39 cellular contexts compared by ENCODE assay signal in the genomic region with DNA sequence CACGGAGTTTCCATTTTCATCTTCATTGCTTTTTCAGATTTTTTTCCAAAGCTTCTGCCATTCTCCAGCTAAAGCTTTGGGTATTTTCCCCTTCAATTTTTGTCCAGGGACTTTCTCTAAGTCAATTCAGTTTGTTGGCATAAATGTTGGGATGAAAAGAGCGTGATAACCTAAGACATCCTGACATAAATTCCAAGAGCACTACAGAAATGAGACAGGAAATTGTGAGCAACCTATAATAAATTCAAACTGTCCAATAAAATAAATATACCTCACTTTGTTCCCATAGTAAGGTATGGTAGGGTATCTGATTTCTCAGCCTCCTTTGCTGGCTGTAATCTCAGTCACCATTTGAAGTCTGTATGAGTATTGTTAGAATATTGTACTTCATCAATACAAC. TPM values are rescaled to one million over a fixed set of nuclear protein-coding genes. Genes with fewer than 3 reads are reported as not detected.
"Had no signal": no experiment of that assay in that cellular context is flagged by ENCODE, and none has a peak within 500 bp of the region (broad histone marks: within the 10 kb centered on the region; RNA-seq: fewer than 3 reads in every experiment).

No MANE protein-coding gene starts in this region.

- H3K4me1 ChIP-seq: adrenal gland, breast epithelium, colonic mucosa, gastrocnemius medialis had no signal

- H3K4me1 Mint-ChIP-seq: activated B cell treated with CpG ODN at 0.5 μM for 24 hours; activated CD8-positive, alpha-beta memory T cell treated with anti-CD3 and anti-CD28 coated beads, Interleukin-2, amount 10 ng/mL, durations not matched to agents 7 days and 5 days; activated naive CD4-positive, alpha-beta T cell treated with anti-CD3 and anti-CD28 coated beads, Interleukin-2, amount 50 U/mL, for 24 hours; activated naive CD8-positive, alpha-beta T cell treated with anti-CD3 and anti-CD28 coated beads for 36 hours; activated naive CD8-positive, alpha-beta T cell treated with anti-CD3 and anti-CD28 coated beads, Interleukin-2, amount 50 U/mL, for 24 hours; endodermal cell; T-helper 17 cell had no signal

- H3K9me3 ChIP-seq: adrenal gland, breast epithelium, colonic mucosa, esophagus muscularis mucosa, gastrocnemius medialis, heart left ventricle had no signal

- H3K27ac ChIP-seq: adrenal gland, breast epithelium, cardiac muscle cell, colonic mucosa, esophagus muscularis mucosa, foreskin keratinocyte, gastrocnemius medialis, heart left ventricle, WERI-Rb-1 had no signal

- H3K9me3 Mint-ChIP-seq: activated B cell treated with CpG ODN at 0.5 μM for 24 hours; activated CD4-positive, alpha-beta memory T cell treated with anti-CD3 and anti-CD28 coated beads for 36 hours; activated naive CD4-positive, alpha-beta T cell treated with anti-CD3 and anti-CD28 coated beads for 36 hours; activated naive CD4-positive, alpha-beta T cell treated with anti-CD3 and anti-CD28 coated beads, Interleukin-2, amount 50 U/mL, for 24 hours; activated naive CD8-positive, alpha-beta T cell treated with anti-CD3 and anti-CD28 coated beads for 36 hours; activated naive CD8-positive, alpha-beta T cell treated with anti-CD3 and anti-CD28 coated beads, Interleukin-2, amount 50 U/mL, for 24 hours; activated T-helper 1 cell treated with anti-CD3 and anti-CD28 coated beads, Interleukin-12 subunit alpha, Interleukin-12 subunit beta, Interleukin-2, Interleukin-4 antibody, amounts not matched to agents 30 ng/mL and 10 ng/mL and 1 ng/mL, durations not matched to agents 14 hours and 24 hours and 36 hours; activated T-helper 2 cell treated with anti-CD3 and anti-CD28 coated beads, Interferon-gamma antibody, Interleukin-2, Interleukin-4, amounts not matched to agents 10 μg/mL and 5 μg/mL and 100 μg/mL, durations not matched to agents 14 hours and 24 hours and 36 hours; endodermal cell; T-helper 2 cell treated with Interferon-gamma antibody and Interleukin-4, amounts not matched to agents 5 μg/mL and 100 μg/mL, for 36 hours had no signal

- H3K27ac Mint-ChIP-seq: activated B cell treated with CpG ODN at 0.5 μM for 24 hours; activated CD4-positive, alpha-beta memory T cell treated with anti-CD3 and anti-CD28 coated beads for 36 hours; activated CD8-positive, alpha-beta memory T cell treated with anti-CD3 and anti-CD28 coated beads, Interleukin-2, amount 10 ng/mL, durations not matched to agents 7 days and 5 days; activated CD8-positive, alpha-beta T cell treated with anti-CD3 and anti-CD28 coated beads, Interleukin-2, amount 10 ng/mL, durations not matched to agents 7 days and 5 days; activated naive CD4-positive, alpha-beta T cell treated with anti-CD3 and anti-CD28 coated beads for 36 hours; activated naive CD4-positive, alpha-beta T cell treated with anti-CD3 and anti-CD28 coated beads, Interleukin-2, amount 50 U/mL, for 24 hours; activated naive CD8-positive, alpha-beta T cell treated with anti-CD3 and anti-CD28 coated beads for 36 hours; activated naive CD8-positive, alpha-beta T cell treated with anti-CD3 and anti-CD28 coated beads, Interleukin-2, amount 50 U/mL, for 24 hours; activated T-helper 1 cell treated with anti-CD3 and anti-CD28 coated beads, Interleukin-12 subunit alpha, Interleukin-12 subunit beta, Interleukin-2, Interleukin-4 antibody, amounts not matched to agents 30 ng/mL and 10 ng/mL and 1 ng/mL, durations not matched to agents 14 hours and 24 hours and 36 hours; activated T-helper 2 cell treated with anti-CD3 and anti-CD28 coated beads, Interferon-gamma antibody, Interleukin-2, Interleukin-4, amounts not matched to agents 10 μg/mL and 5 μg/mL and 100 μg/mL, durations not matched to agents 14 hours and 24 hours and 36 hours; brain; endodermal cell; T-helper 17 cell; T-helper 2 cell treated with Interferon-gamma antibody and Interleukin-4, amounts not matched to agents 5 μg/mL and 100 μg/mL, for 36 hours had no signal

- H3K4me3 Mint-ChIP-seq: activated B cell treated with CpG ODN at 0.5 μM for 24 hours; activated CD4-positive, alpha-beta memory T cell treated with anti-CD3 and anti-CD28 coated beads for 36 hours; activated CD8-positive, alpha-beta memory T cell treated with anti-CD3 and anti-CD28 coated beads, Interleukin-2, amount 10 ng/mL, durations not matched to agents 7 days and 5 days; activated CD8-positive, alpha-beta T cell treated with anti-CD3 and anti-CD28 coated beads, Interleukin-2, amount 10 ng/mL, durations not matched to agents 7 days and 5 days; activated naive CD4-positive, alpha-beta T cell treated with anti-CD3 and anti-CD28 coated beads for 36 hours; activated naive CD4-positive, alpha-beta T cell treated with anti-CD3 and anti-CD28 coated beads, Interleukin-2, amount 50 U/mL, for 24 hours; activated naive CD8-positive, alpha-beta T cell treated with anti-CD3 and anti-CD28 coated beads for 36 hours; activated naive CD8-positive, alpha-beta T cell treated with anti-CD3 and anti-CD28 coated beads, Interleukin-2, amount 50 U/mL, for 24 hours; activated T-helper 1 cell treated with anti-CD3 and anti-CD28 coated beads, Interleukin-12 subunit alpha, Interleukin-12 subunit beta, Interleukin-2, Interleukin-4 antibody, amounts not matched to agents 30 ng/mL and 10 ng/mL and 1 ng/mL, durations not matched to agents 14 hours and 24 hours and 36 hours; brain; endodermal cell; T-helper 17 cell; T-helper 2 cell treated with Interferon-gamma antibody and Interleukin-4, amounts not matched to agents 5 μg/mL and 100 μg/mL, for 36 hours had no signal

- H3K4me3 ChIP-seq: adrenal gland, breast epithelium, cardiac muscle cell, colonic mucosa, esophagus muscularis mucosa, gastrocnemius medialis, heart left ventricle had no signal

- H3K27me3 ChIP-seq: adrenal gland, breast epithelium, cardiac muscle cell, colonic mucosa, esophagus muscularis mucosa, foreskin keratinocyte, gastrocnemius medialis, heart left ventricle had no signal

- H3K27me3 Mint-ChIP-seq: activated B cell treated with CpG ODN at 0.5 μM for 24 hours; activated CD8-positive, alpha-beta memory T cell treated with anti-CD3 and anti-CD28 coated beads, Interleukin-2, amount 10 ng/mL, durations not matched to agents 7 days and 5 days; brain had no signal

- ATAC-seq: activated CD4-positive, CD25-positive, alpha-beta regulatory T cell treated with anti-CD3 and anti-CD28 coated beads, Interleukin-2, amount 50 U/mL, for 24 hours; activated CD8-positive, alpha-beta memory T cell treated with anti-CD3 and anti-CD28 coated beads, Interleukin-2, amount 10 ng/mL, durations not matched to agents 7 days and 5 days; activated CD8-positive, alpha-beta T cell treated with anti-CD3 and anti-CD28 coated beads, Interleukin-2, amount 10 ng/mL, durations not matched to agents 7 days and 5 days; activated naive CD8-positive, alpha-beta T cell treated with anti-CD3 and anti-CD28 coated beads, Interleukin-2, amount 50 U/mL, for 24 hours; foreskin keratinocyte; gastrocnemius medialis; heart left ventricle; T-helper 17 cell had no signal

- H3K36me3 ChIP-seq: adrenal gland, breast epithelium, cardiac muscle cell, colonic mucosa, esophagus muscularis mucosa, gastrocnemius medialis, heart left ventricle, WERI-Rb-1 had no signal

- DNase-seq: activated B cell treated with CpG ODN at 0.5 μM for 24 hours; activated CD4-positive, alpha-beta memory T cell treated with anti-CD3 and anti-CD28 coated beads for 36 hours; activated CD4-positive, alpha-beta T cell treated with anti-CD3 and anti-CD28 coated beads for 48 hours; activated CD8-positive, alpha-beta memory T cell treated with anti-CD3 and anti-CD28 coated beads, Interleukin-2, amount 10 ng/mL, durations not matched to agents 7 days and 5 days; activated CD8-positive, alpha-beta memory T cell treated with anti-CD3 and anti-CD28 coated beads, Interleukin-2, amount 50 U/mL, for 4 hours; activated CD8-positive, alpha-beta T cell treated with anti-CD3 and anti-CD28 coated beads, Interleukin-2, amount 10 ng/mL, durations not matched to agents 7 days and 5 days; activated effector memory CD4-positive, alpha-beta T cell treated with anti-CD3 and anti-CD28 coated beads, Interleukin-2, amount 50 U/mL, for 16 hours; activated naive CD4-positive, alpha-beta T cell treated with anti-CD3 and anti-CD28 coated beads for 36 hours; activated naive CD8-positive, alpha-beta T cell treated with anti-CD3 and anti-CD28 coated beads for 36 hours; activated naive CD8-positive, alpha-beta T cell treated with anti-CD3 and anti-CD28 coated beads, Interleukin-2, amount 50 U/mL, for 24 hours; activated T-cell treated with anti-CD3 and anti-CD28 coated beads, Interleukin-2, amount 50 U/mL, for 1 hour; activated T-cell treated with anti-CD3 and anti-CD28 coated beads, Interleukin-2, amount 50 U/mL, for 48 hours; adrenal gland; amygdala; aorta; central memory CD4-positive, alpha-beta T cell; cerebellar nuclear complex; colonic mucosa; effector CD8-positive, alpha-beta T cell; endodermal cell; erythroblast; foreskin keratinocyte; gastrocnemius medialis; glutamatergic neuron; heart left ventricle; T-helper 1 cell; T-helper 17 cell; T1000; WERI-Rb-1 had no signal

- H3K36me3 Mint-ChIP-seq: activated CD4-positive, alpha-beta memory T cell treated with anti-CD3 and anti-CD28 coated beads for 36 hours; activated CD8-positive, alpha-beta memory T cell treated with anti-CD3 and anti-CD28 coated beads, Interleukin-2, amount 10 ng/mL, durations not matched to agents 7 days and 5 days; activated naive CD4-positive, alpha-beta T cell treated with anti-CD3 and anti-CD28 coated beads, Interleukin-2, amount 50 U/mL, for 24 hours; activated naive CD8-positive, alpha-beta T cell treated with anti-CD3 and anti-CD28 coated beads for 36 hours; brain had no signal

RNA-seq across cellular contexts. Expression of a gene that starts 8.4 kb away (rescaled TPM):
- total RNA-seq: activated B cell treated with CpG ODN at 0.5 μM for 24 hours; activated CD4-positive, alpha-beta memory T cell treated with anti-CD3 and anti-CD28 coated beads for 36 hours; activated CD8-positive, alpha-beta memory T cell treated with anti-CD3 and anti-CD28 coated beads for 36 hours; activated CD8-positive, alpha-beta memory T cell treated with anti-CD3 and anti-CD28 coated beads, Interleukin-2, amount 10 ng/mL, durations not matched to agents 7 days and 5 days; activated CD8-positive, alpha-beta T cell treated with anti-CD3 and anti-CD28 coated beads, Interleukin-2, amount 10 ng/mL, durations not matched to agents 7 days and 5 days; activated naive CD4-positive, alpha-beta T cell treated with anti-CD3 and anti-CD28 coated beads for 36 hours; activated naive CD8-positive, alpha-beta T cell treated with anti-CD3 and anti-CD28 coated beads for 36 hours; activated T-helper 1 cell treated with anti-CD3 and anti-CD28 coated beads, Interleukin-12 subunit alpha, Interleukin-12 subunit beta, Interleukin-2, Interleukin-4 antibody, amounts not matched to agents 30 ng/mL and 10 ng/mL and 1 ng/mL, durations not matched to agents 14 hours and 24 hours and 36 hours; activated T-helper 2 cell treated with anti-CD3 and anti-CD28 coated beads, Interferon-gamma antibody, Interleukin-2, Interleukin-4, amounts not matched to agents 10 μg/mL and 5 μg/mL and 100 μg/mL, durations not matched to agents 14 hours and 24 hours and 36 hours; T-helper 17 cell had no signal
